6 cellular contexts compared by ENCODE assay signal in the genomic region with DNA sequence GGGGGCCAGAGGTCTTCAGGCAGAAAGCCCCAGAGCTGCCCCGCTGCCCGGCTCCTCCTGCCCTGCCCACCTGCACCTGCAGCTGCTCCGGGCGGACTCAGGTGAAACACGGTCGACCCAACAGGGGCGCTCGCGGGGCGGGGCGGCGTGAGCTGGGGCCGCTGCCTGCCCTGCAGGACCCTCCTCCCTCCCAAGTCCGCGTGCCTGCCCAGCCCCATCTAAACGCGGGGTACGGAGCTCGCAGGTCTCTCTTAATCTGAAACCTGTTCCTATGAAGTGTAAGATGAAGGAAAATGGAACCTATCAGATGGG. TPM values are rescaled to one million over a fixed set of nuclear protein-coding genes. Genes with fewer than 3 reads are reported as not detected.
DNase-seq lines count a peak whose midpoint lies in the region; ATAC-seq lines count a peak whose summit lies in the region.

No MANE protein-coding gene starts in this region.

- H3K27ac Mint-ChIP-seq in CD4-positive, CD25-positive, alpha-beta regulatory T cell = no peak overlapping the region

- peak overlapping the region; percentile 60 to 84 (median 82) for H3K4me3 Mint-ChIP-seq in CD4-positive, CD25-positive, alpha-beta regulatory T cell

- no peaks in the 10 kb centered on the region for H3K27me3 Mint-ChIP-seq in CD4-positive, CD25-positive, alpha-beta regulatory T cell

- no peaks in the 10 kb centered on the region for H3K27me3 ChIP-seq in CD4-positive, CD25-positive, alpha-beta regulatory T cell (ENCODE audit: control insufficient read depth, insufficient read depth, low read length)

- ATAC-seq in CD4-positive, CD25-positive, alpha-beta regulatory T cell (ENCODE audit: low read depth in 2 of 2) = no peak
- no peak for ATAC-seq in GM19452 (IDR thresholded peaks at IDR 0.05; ENCODE audit: unreplicated experiment)
- ATAC-seq in GM19467 (IDR thresholded peaks at IDR 0.05; ENCODE audit: unreplicated experiment) = no peak
- no peak for ATAC-seq in HG03469 (IDR thresholded peaks at IDR 0.05; ENCODE audit: unreplicated experiment)

- no peaks in the 10 kb centered on the region for H3K9me3 ChIP-seq in CD4-positive, CD25-positive, alpha-beta regulatory T cell (ENCODE audit: control insufficient read depth in 2 of 2, low read length in 2 of 2)
- peaks cover 2% of the 10 kb centered on the region for H3K9me3 ChIP-seq in iPS-18c (ENCODE audit: control insufficient read depth, insufficient read depth, low read length)

- peaks cover 19% of the 10 kb centered on the region for H3K36me3 ChIP-seq in CD4-positive, CD25-positive, alpha-beta regulatory T cell (ENCODE audit: control insufficient read depth, insufficient read depth, low read length)

- peaks cover 18% of the 10 kb centered on the region for H3K4me1 ChIP-seq in CD4-positive, CD25-positive, alpha-beta regulatory T cell (ENCODE audit: control insufficient read depth, insufficient read depth, low read length, poor library complexity, severe bottlenecking)

- H3K4me3 ChIP-seq in CD4-positive, CD25-positive, alpha-beta regulatory T cell (ENCODE audit: low read depth, low read length) = no peak overlapping the region
- peak overlapping the region; percentile 58 for H3K4me3 ChIP-seq in iPS-18c (ENCODE audit: insufficient read depth, low read depth, low read length)

- H3K9me3 Mint-ChIP-seq in CD4-positive, CD25-positive, alpha-beta regulatory T cell = no peaks in the 10 kb centered on the region

- no peak for DNase-seq in CD4-positive, CD25-positive, alpha-beta regulatory T cell
- peak; percentile 62 for DNase-seq in NCI-H2227 treated with DMSO at 0.1 percent for 48 hours (lab: John Stamatoyannopoulos, UW)

- no peak overlapping the region for H3K27ac ChIP-seq in CD4-positive, CD25-positive, alpha-beta regulatory T cell (ENCODE audit: insufficient read depth, low read length, poor library complexity, severe bottlenecking)

- H3K36me3 Mint-ChIP-seq in CD4-positive, CD25-positive, alpha-beta regulatory T cell = peaks cover under 1% of the 10 kb centered on the region

- peaks cover 4 to 24% (median 11%) of the 10 kb centered on the region in 4 donors for H3K4me1 Mint-ChIP-seq in CD4-positive, CD25-positive, alpha-beta regulatory T cell

RNA-seq across cellular contexts. Expression of gene GNPTG, which starts 28.1 kb away (rescaled TPM):
- total RNA-seq in CD4-positive, CD25-positive, alpha-beta regulatory T cell = 44.1 TPM
- polyA plus RNA-seq in CD4-positive, CD25-positive, alpha-beta regulatory T cell = 10 to 100 TPM; 43.2 to 51.3 (median 46.3) TPM

RNA-seq across cellular contexts. Expression of gene TSR3, which starts 28.1 kb away (rescaled TPM):
- 31.5 TPM for total RNA-seq in CD4-positive, CD25-positive, alpha-beta regulatory T cell
- polyA plus RNA-seq in CD4-positive, CD25-positive, alpha-beta regulatory T cell = 100 to 1,000 TPM in 1 of 4 donors, 10 to 100 TPM in 3; 81.1 to 103 (median 94.1) TPM

RNA-seq across cellular contexts. Expression of gene UNKL, which starts 34.7 kb away (rescaled TPM):
- total RNA-seq in CD4-positive, CD25-positive, alpha-beta regulatory T cell = 94.3 TPM
- polyA plus RNA-seq in CD4-positive, CD25-positive, alpha-beta regulatory T cell = 1 to 10 TPM; 6.3 to 9.6 (median 8.1) TPM

RNA-seq across cellular contexts. Expression of gene UQCC4, which starts 40.7 kb away (rescaled TPM):
- total RNA-seq in CD4-positive, CD25-positive, alpha-beta regulatory T cell = 6.6 TPM
- polyA plus RNA-seq in CD4-positive, CD25-positive, alpha-beta regulatory T cell = 10 to 100 TPM; 35.0 to 39.6 (median 36.8) TPM

RNA-seq across cellular contexts. Expression of gene BAIAP3, which starts 46.4 kb away (rescaled TPM):
- total RNA-seq in CD4-positive, CD25-positive, alpha-beta regulatory T cell = 3.1 TPM
- polyA plus RNA-seq in CD4-positive, CD25-positive, alpha-beta regulatory T cell = under 1 TPM; 0.11 to 0.79 (median 0.27) TPM
